ENCODE assay signal across 1 cellular context in the genomic region with DNA sequence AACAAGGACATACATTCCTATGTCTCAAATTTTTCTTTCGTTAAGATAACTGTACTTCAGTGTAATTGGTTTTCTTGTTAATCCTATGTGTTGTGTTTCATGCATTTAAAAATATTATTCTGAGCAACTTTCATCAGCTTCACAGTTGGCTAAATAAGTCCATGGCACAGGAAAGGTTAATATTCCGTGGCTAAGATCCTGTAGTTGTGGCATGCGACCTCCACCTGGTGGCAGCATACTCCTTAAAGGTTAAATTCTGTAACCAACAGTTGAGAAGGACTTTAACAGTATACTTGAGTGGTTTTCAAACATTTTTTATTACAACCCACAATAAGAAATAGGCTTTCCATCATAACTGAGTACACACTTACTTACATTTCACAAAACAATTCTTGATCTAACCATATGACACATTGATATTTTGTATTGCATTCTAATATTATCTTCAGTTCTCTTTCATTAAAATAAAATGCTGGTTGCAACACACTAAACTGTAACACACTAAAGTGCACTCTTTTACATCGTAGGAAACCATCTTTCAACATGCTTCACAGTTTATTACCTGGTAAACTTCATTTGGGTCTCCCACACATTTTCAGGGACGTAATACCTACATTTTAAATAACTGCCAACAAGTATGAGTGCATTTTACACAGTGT.
TF ChIP-seq lines count a peak whose summit lies in the region.

No MANE protein-coding gene starts in this region.

TF ChIP-seq in Ishikawa, 13 proteins besides CTCF, POLR2A, EP300 and RAD21 (continued from another document):
- TF ChIP-seq, protein P1, sequence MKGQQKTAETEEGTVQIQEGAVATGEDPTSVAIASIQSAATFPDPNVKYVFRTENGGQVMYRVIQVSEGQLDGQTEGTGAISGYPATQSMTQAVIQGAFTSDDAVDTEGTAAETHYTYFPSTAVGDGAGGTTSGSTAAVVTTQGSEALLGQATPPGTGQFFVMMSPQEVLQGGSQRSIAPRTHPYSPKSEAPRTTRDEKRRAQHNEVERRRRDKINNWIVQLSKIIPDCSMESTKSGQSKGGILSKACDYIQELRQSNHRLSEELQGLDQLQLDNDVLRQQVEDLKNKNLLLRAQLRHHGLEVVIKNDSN (IDR thresholded peaks at IDR 0.05): no peak
- TF ChIP-seq CREB1 (IDR thresholded peaks at IDR 0.05; ENCODE audit: low read depth) (no peak), FOXM1 (IDR thresholded peaks at IDR 0.05; ENCODE audit: borderline replicate concordance, low read depth) (no peak), CEBPB (IDR thresholded peaks at IDR 0.05) (no peak), TCF12 (IDR thresholded peaks at IDR 0.05; ENCODE audit: low read depth) (no peak), TAF1 (IDR thresholded peaks at IDR 0.05; ENCODE audit: low read depth) (no peak), EGR1 (IDR thresholded peaks at IDR 0.05) (no peak), TEAD4 (IDR thresholded peaks at IDR 0.05) (no peak), ZBTB7A (IDR thresholded peaks at IDR 0.05; ENCODE audit: low read depth) (no peak)
- TF ChIP-seq, protein P2, sequence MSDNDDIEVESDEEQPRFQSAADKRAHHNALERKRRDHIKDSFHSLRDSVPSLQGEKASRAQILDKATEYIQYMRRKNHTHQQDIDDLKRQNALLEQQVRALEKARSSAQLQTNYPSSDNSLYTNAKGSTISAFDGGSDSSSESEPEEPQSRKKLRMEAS (IDR thresholded peaks at IDR 0.05): no peak
